ENCODE assay signal across 21 cellular contexts in genomic region chr17:57630736-57631135, GRCh38.
"Had no signal": no experiment of that assay in that cellular context is flagged by ENCODE, and none has a peak within 500 bp of the region (broad histone marks: within the 10 kb centered on the region; RNA-seq: fewer than 3 reads in every experiment).

No MANE protein-coding gene starts in this region.

- H3K27ac ChIP-seq: body of pancreas, dorsolateral prefrontal cortex, epithelial cell of prostate, testis, WERI-Rb-1 had no signal

- H3K4me3 ChIP-seq: body of pancreas, dorsolateral prefrontal cortex, testis had no signal

- H3K9me3 Mint-ChIP-seq: activated naive CD4-positive, alpha-beta T cell treated with anti-CD3 and anti-CD28 coated beads, Interleukin-2, amount 50 U/mL, for 72 hours; activated T-cell treated with anti-CD3 and anti-CD28 coated beads, Interleukin-2, amount 50 U/mL, for 24 hours; natural killer cell; type B pancreatic cell had no signal

- H3K27ac Mint-ChIP-seq: endodermal cell, natural killer cell, type B pancreatic cell had no signal

- DNase-seq: activated CD4-positive, alpha-beta T cell treated with anti-CD3 and anti-CD28 coated beads, Interleukin-2, amount 50 U/mL, for 4 hours; activated gamma-delta T cell; activated T-cell treated with anti-CD3 and anti-CD28 coated beads, Interleukin-2, amount 50 U/mL, for 24 hours; amniotic stem cell; body of pancreas; caudate nucleus; endodermal cell; foreskin fibroblast; mesendoderm; natural killer cell; retina; stimulated activated CD4-positive, alpha-beta T cell treated with anti-CD3 and anti-CD28 coated beads, Interleukin-12 subunit alpha, Interleukin-12 subunit beta, amount 100 ng/mL, for 4 hours; stimulated activated CD4-positive, alpha-beta T cell treated with anti-CD3 and anti-CD28 coated beads, Interleukin-1b, Interleukin-23, amount 100 ng/mL, for 48 hours; stimulated activated CD8-positive, alpha-beta memory T cell treated with anti-CD3 and anti-CD28 coated beads, Interleukin-4, amount 100 ng/mL, for 48 hours; SW 1271; testis; WERI-Rb-1 had no signal

- H3K27me3 Mint-ChIP-seq: activated T-cell treated with anti-CD3 and anti-CD28 coated beads, Interleukin-2, amount 50 U/mL, for 24 hours; type B pancreatic cell had no signal

- H3K4me1 Mint-ChIP-seq: endodermal cell had no signal

- H3K27me3 ChIP-seq: body of pancreas, dorsolateral prefrontal cortex, testis had no signal

- H3K9me3 ChIP-seq: body of pancreas, testis had no signal

- H3K4me1 ChIP-seq: body of pancreas had no signal

- H3K36me3 Mint-ChIP-seq: natural killer cell had no signal

- H3K4me3 Mint-ChIP-seq: activated T-cell treated with anti-CD3 and anti-CD28 coated beads, Interleukin-2, amount 50 U/mL, for 24 hours; endodermal cell; natural killer cell; type B pancreatic cell had no signal
